In the genomic region with DNA sequence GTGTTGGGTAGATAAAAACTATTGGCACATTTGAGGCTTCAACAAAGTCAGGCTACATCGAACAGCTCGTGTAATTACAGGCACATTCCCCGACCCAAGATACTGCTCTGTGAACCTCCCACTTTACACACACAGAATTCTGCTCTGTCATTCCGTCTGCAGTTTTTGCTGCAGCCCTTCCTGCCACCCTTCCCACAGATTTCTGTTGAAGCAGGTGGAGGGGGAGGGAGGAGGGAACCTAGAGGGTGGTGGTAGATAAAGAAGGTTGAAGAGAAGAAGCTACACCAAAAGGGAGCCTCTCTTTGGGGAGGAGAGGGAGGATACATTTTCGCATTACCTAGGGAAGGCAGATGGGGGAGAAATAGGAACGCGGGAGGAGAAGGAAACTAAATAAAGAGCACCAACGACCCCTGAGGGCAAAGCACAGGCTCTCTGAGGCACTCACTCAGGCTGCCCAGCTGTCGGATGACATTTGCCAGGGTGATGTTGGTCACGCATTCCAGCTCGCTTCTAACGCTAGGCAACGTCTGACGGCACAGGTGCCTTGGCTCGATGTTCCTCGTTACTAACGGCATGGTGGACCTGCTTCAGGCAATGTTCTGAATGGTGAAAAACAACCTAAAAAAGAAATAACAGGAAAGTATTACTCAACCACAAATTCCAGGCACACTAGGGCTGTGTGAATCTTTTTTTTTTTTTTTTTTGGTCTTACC, we compare ENCODE assay signal across 1 cellular context.
TF ChIP-seq lines count a peak whose summit lies in the region.

No MANE protein-coding gene starts in this region.

TF ChIP-seq in K562, 482 proteins besides CTCF, POLR2A, EP300 and RAD21 (continues in another document):
- peak; percentile 42; the same call in 1 of the 2 replicates for TF ChIP-seq CXXC5 (CRISPR knock-in tag; IDR thresholded peaks at IDR 0.05)
- TF ChIP-seq, protein P1, sequence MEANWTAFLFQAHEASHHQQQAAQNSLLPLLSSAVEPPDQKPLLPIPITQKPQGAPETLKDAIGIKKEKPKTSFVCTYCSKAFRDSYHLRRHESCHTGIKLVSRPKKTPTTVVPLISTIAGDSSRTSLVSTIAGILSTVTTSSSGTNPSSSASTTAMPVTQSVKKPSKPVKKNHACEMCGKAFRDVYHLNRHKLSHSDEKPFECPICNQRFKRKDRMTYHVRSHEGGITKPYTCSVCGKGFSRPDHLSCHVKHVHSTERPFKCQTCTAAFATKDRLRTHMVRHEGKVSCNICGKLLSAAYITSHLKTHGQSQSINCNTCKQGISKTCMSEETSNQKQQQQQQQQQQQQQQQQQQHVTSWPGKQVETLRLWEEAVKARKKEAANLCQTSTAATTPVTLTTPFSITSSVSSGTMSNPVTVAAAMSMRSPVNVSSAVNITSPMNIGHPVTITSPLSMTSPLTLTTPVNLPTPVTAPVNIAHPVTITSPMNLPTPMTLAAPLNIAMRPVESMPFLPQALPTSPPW (CRISPR knock-in tag; IDR thresholded peaks at IDR 0.05) = peak; percentile 93
- TF ChIP-seq SLC30A9 (CRISPR knock-in tag; IDR thresholded peaks at IDR 0.05) = no peak
- peak in 1 of 3 experiments; percentile 38 for TF ChIP-seq YY1 (IDR thresholded peaks at IDR 0.05; ENCODE audit: borderline replicate concordance in 1 of 3, control insufficient read depth in 1 of 3, extremely low read depth in 1 of 3, insufficient read depth in 3 of 3, insufficient read length in 1 of 3, insufficient replicate concordance in 2 of 3, low read depth in 1 of 3, low read length in 2 of 3)
- 0 out of 2 replicates have a peak, but pooled peaks have one; percentile 9 for TF ChIP-seq ZBTB40 (IDR thresholded peaks at IDR 0.05)
- no peak for TF ChIP-seq ZBTB40 (CRISPR knock-in tag; IDR thresholded peaks at IDR 0.05)
- TF ChIP-seq POLR3G (IDR thresholded peaks at IDR 0.05; ENCODE audit: extremely low read depth, insufficient read length, insufficient replicate concordance) = no peak
- no peak for TF ChIP-seq GTF2E2 (tag; IDR thresholded peaks at IDR 0.05)
- 0 out of 2 replicates have a peak, but pooled peaks have one; percentile 38 for TF ChIP-seq ARID2 (IDR thresholded peaks at IDR 0.05)
- TF ChIP-seq BRD4 (IDR thresholded peaks at IDR 0.05) = no peak
- TF ChIP-seq, protein P2, sequence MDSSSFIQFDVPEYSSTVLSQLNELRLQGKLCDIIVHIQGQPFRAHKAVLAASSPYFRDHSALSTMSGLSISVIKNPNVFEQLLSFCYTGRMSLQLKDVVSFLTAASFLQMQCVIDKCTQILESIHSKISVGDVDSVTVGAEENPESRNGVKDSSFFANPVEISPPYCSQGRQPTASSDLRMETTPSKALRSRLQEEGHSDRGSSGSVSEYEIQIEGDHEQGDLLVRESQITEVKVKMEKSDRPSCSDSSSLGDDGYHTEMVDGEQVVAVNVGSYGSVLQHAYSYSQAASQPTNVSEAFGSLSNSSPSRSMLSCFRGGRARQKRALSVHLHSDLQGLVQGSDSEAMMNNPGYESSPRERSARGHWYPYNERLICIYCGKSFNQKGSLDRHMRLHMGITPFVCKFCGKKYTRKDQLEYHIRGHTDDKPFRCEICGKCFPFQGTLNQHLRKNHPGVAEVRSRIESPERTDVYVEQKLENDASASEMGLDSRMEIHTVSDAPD (CRISPR knock-in tag; IDR thresholded peaks at IDR 0.05) = no peak
- TF ChIP-seq, protein P3, sequence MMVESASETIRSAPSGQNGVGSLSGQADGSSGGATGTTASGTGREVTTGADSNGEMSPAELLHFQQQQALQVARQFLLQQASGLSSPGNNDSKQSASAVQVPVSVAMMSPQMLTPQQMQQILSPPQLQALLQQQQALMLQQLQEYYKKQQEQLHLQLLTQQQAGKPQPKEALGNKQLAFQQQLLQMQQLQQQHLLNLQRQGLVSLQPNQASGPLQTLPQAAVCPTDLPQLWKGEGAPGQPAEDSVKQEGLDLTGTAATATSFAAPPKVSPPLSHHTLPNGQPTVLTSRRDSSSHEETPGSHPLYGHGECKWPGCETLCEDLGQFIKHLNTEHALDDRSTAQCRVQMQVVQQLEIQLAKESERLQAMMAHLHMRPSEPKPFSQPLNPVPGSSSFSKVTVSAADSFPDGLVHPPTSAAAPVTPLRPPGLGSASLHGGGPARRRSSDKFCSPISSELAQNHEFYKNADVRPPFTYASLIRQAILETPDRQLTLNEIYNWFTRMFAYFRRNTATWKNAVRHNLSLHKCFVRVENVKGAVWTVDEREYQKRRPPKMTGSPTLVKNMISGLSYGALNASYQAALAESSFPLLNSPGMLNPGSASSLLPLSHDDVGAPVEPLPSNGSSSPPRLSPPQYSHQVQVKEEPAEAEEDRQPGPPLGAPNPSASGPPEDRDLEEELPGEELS (CRISPR knock-in tag; IDR thresholded peaks at IDR 0.05; ENCODE audit: borderline replicate concordance) = no peak
- TF ChIP-seq HDGF (IDR thresholded peaks at IDR 0.05) = peak; percentile 74; the same call in 1 of the 2 replicates
- TF ChIP-seq ZBTB7A (IDR thresholded peaks at IDR 0.05; ENCODE audit: borderline replicate concordance, control insufficient read depth, low read depth, low read length) = no peak
- TF ChIP-seq TRIM25 (IDR thresholded peaks at IDR 0.05; ENCODE audit: borderline replicate concordance) = peak; percentile 46; the same call in 1 of the 2 replicates
- no peak for TF ChIP-seq MLX (CRISPR knock-in tag; conservative IDR thresholded peaks at IDR 0.05)
- TF ChIP-seq TAL1 (IDR thresholded peaks at IDR 0.05) = peak; percentile 69
- TF ChIP-seq ATF7 (IDR thresholded peaks at IDR 0.05) = peak; percentile 51; the same call in 1 of the 2 replicates
- TF ChIP-seq ELF1 (tag; IDR thresholded peaks at IDR 0.05) = no peak
- peak; percentile 70 for TF ChIP-seq SMARCA5 (IDR thresholded peaks at IDR 0.05)
- peak; percentile 65 for TF ChIP-seq EGR1 (conservative IDR thresholded peaks at IDR 0.05)
- peak; percentile 61; the same call in 1 of the 2 replicates for TF ChIP-seq KLF13 (tag; IDR thresholded peaks at IDR 0.05; ENCODE audit: borderline replicate concordance, low read depth)
- TF ChIP-seq BHLHE40 (IDR thresholded peaks at IDR 0.05; ENCODE audit: low read length) = peak; percentile 57
- 0 out of 2 replicates have a peak, but pooled peaks have one; percentile 25 for TF ChIP-seq ZNF24 (IDR thresholded peaks at IDR 0.05)
- TF ChIP-seq ARNT (IDR thresholded peaks at IDR 0.05) = peak; percentile 59 to 92; a peak in 3 of 4 replicates
- TF ChIP-seq RCOR1 (IDR thresholded peaks at IDR 0.05; ENCODE audit: borderline replicate concordance in 1 of 2, low read depth in 2 of 2, low read length in 2 of 2) = peak; percentile 89 to 99; a peak in 3 of 4 replicates
- peak; percentile 59; the same call in 1 of the 2 replicates for TF ChIP-seq TRIM28 (IDR thresholded peaks at IDR 0.05)
- peak; percentile 80 for TF ChIP-seq HLTF (IDR thresholded peaks at IDR 0.05)
- no peak for TF ChIP-seq ELK1 (CRISPR knock-in tag; IDR thresholded peaks at IDR 0.05)
- TF ChIP-seq HOMEZ (CRISPR knock-in tag; IDR thresholded peaks at IDR 0.05) = no peak
- no peak for TF ChIP-seq ZC3H8 (IDR thresholded peaks at IDR 0.05)
- TF ChIP-seq SAFB2 (IDR thresholded peaks at IDR 0.05; ENCODE audit: borderline replicate concordance, low read depth, low read length, severe bottlenecking) = no peak
